10 cellular contexts compared by ENCODE assay signal in the genomic region with DNA sequence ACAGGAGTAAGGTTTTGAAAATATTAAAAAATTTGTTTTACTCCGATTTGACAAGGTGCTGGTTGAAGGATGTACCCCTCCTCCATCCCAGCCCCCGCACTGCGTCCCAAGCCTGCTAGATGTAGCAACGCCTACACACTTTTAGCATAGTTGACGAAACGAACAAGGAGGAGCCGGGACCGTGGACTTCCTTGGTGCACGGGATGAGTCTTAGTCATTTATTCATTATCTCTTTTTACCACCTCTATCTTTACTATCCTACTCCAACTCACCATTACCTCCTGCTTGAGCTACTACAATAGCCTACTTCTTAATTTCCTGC. TPM values are rescaled to one million over a fixed set of nuclear protein-coding genes. Genes with fewer than 3 reads are reported as not detected.
DNase-seq lines count a peak whose midpoint lies in the region; ATAC-seq and TF ChIP-seq lines count a peak whose summit lies in the region.
"Had no signal": no experiment of that assay in that cellular context is flagged by ENCODE, and none has a peak within 500 bp of the region (broad histone marks: within the 10 kb centered on the region; RNA-seq: fewer than 3 reads in every experiment).

No MANE protein-coding gene starts in this region.

- DNase-seq in NCI-H226 (peak; percentile 77), esophagus muscularis mucosa (ENCODE audit: extremely low spot score) (peak; percentile 92), nephron progenitor cell (no peak), upper lobe of right lung (no peak), NOMO-1 treated with DMSO at 0.1 percent for 48 hours (lab: John Stamatoyannopoulos, UW; ENCODE audit: unreplicated experiment) (no peak), adrenal gland (no peak)
- DNase-seq in CD4-positive, alpha-beta memory T cell, result no peak
- DNase-seq: activated CD4-positive, alpha-beta T cell treated with anti-CD3 and anti-CD28 coated beads, Interleukin-2, amount 50 U/mL, for 1 hour; NCI-H2081 had no signal

- peaks cover 49% of the 10 kb centered on the region for H3K4me1 Mint-ChIP-seq in nephron progenitor cell
- H3K4me1 Mint-ChIP-seq in CD4-positive, alpha-beta memory T cell, result no peaks in the 10 kb centered on the region

- no peaks in the 10 kb centered on the region for H3K36me3 ChIP-seq in esophagus muscularis mucosa
- H3K36me3 ChIP-seq in upper lobe of right lung, result no peaks in the 10 kb centered on the region
- H3K36me3 ChIP-seq in adrenal gland (replicated peaks in 1 of 2), result no peaks in the 10 kb centered on the region
- no peaks in the 10 kb centered on the region for H3K36me3 ChIP-seq in CD4-positive, alpha-beta memory T cell (ENCODE audit: insufficient read depth, low read length)

- H3K9me3 ChIP-seq in esophagus muscularis mucosa (no peaks in the 10 kb centered on the region), upper lobe of right lung (no peaks in the 10 kb centered on the region), adrenal gland (replicated peaks in 1 of 3) (no peaks in the 10 kb centered on the region)
- H3K9me3 ChIP-seq in CD4-positive, alpha-beta memory T cell (ENCODE audit: control insufficient read depth in 1 of 2, low read length in 2 of 2), result no peaks in the 10 kb centered on the region

- peak overlapping the region; percentile 33 to 52 (median 44) for H3K4me3 ChIP-seq in esophagus muscularis mucosa
- peak overlapping the region; percentile 19 for H3K4me3 ChIP-seq in upper lobe of right lung
- no peak overlapping the region for H3K4me3 ChIP-seq in adrenal gland
- no peak overlapping the region for H3K4me3 ChIP-seq in CD4-positive, alpha-beta memory T cell (ENCODE audit: low read length in 2 of 2)

- TF ChIP-seq EP300 in esophagus muscularis mucosa (IDR thresholded peaks at IDR 0.05), result no peak

- H3K27ac ChIP-seq in esophagus muscularis mucosa (replicated peaks in 1 of 4) (peak overlapping the region; percentile 81 to 90 (median 84)), upper lobe of right lung (peak overlapping the region; percentile 55), adrenal gland (peak overlapping the region in 2 of 5 donors; percentile 17 to 52)
- H3K27ac ChIP-seq in CD4-positive, alpha-beta memory T cell (ENCODE audit: low read depth, low read length), result no peak overlapping the region

- H3K36me3 Mint-ChIP-seq in nephron progenitor cell (ENCODE audit: low read depth), result peaks cover 7% of the 10 kb centered on the region
- H3K36me3 Mint-ChIP-seq in CD4-positive, alpha-beta memory T cell, result no peaks in the 10 kb centered on the region
- H3K36me3 Mint-ChIP-seq: activated naive CD8-positive, alpha-beta T cell had no signal

- H3K27me3 Mint-ChIP-seq in nephron progenitor cell (ENCODE audit: low read depth, poor library complexity), result no peaks in the 10 kb centered on the region
- H3K27me3 Mint-ChIP-seq in CD4-positive, alpha-beta memory T cell, result peaks cover 0 to 2% of the 10 kb centered on the region in 2 donors

- TF ChIP-seq POLR2A in esophagus muscularis mucosa (IDR thresholded peaks at IDR 0.05; ENCODE audit: low read depth), result no peak
- TF ChIP-seq POLR2A in adrenal gland (IDR thresholded peaks at IDR 0.05), result no peak

- peak overlapping the region; percentile 18 for H3K27ac Mint-ChIP-seq in nephron progenitor cell
- no peak overlapping the region for H3K27ac Mint-ChIP-seq in CD4-positive, alpha-beta memory T cell
- H3K27ac Mint-ChIP-seq: activated naive CD8-positive, alpha-beta T cell had no signal

- POLR2A ChIA-PET in CD4-positive, alpha-beta memory T cell (lab: Charles Lee; ENCODE audit: partially characterized antibody), result no interaction called here

- peak overlapping the region; percentile 31 for H3K4me3 Mint-ChIP-seq in nephron progenitor cell
- no peak overlapping the region for H3K4me3 Mint-ChIP-seq in CD4-positive, alpha-beta memory T cell
- H3K4me3 Mint-ChIP-seq: activated naive CD8-positive, alpha-beta T cell had no signal

- H3K4me1 ChIP-seq in esophagus muscularis mucosa (peaks cover 67 to 100% (median 99%) of the 10 kb centered on the region in 4 donors), upper lobe of right lung (peaks cover 45% of the 10 kb centered on the region), adrenal gland (replicated peaks in 1 of 2) (peaks cover 0 to 25% of the 10 kb centered on the region in 2 donors)
- H3K4me1 ChIP-seq in CD4-positive, alpha-beta memory T cell (ENCODE audit: insufficient read depth, low read length), result no peaks in the 10 kb centered on the region

- H3K9me3 Mint-ChIP-seq in nephron progenitor cell, result no peaks in the 10 kb centered on the region
- no peaks in the 10 kb centered on the region for H3K9me3 Mint-ChIP-seq in CD4-positive, alpha-beta memory T cell

- WGBS in esophagus muscularis mucosa, result 38% methylated on average over 9 of the region's 9 CpGs
- 71 to 79% (median 75%) methylated on average over 9 of the region's 9 CpGs for WGBS in adrenal gland, 4 donors

- TF ChIP-seq CTCF in esophagus muscularis mucosa (IDR thresholded peaks at IDR 0.05) (no peak), nephron progenitor cell (IDR thresholded peaks at IDR 0.05) (no peak), upper lobe of right lung (IDR thresholded peaks at IDR 0.05) (no peak), adrenal gland (IDR thresholded peaks at IDR 0.05) (no peak)

- intact Hi-C loops in esophagus muscularis mucosa (cut with DNase I), result loop anchor here (5.0 kb wide), 1 partner anchor 53 kb away; no protein-coding TSS in a partner anchor
- intact Hi-C loops in upper lobe of right lung (cut with DNase I), result no loop called here
- intact Hi-C loops in adrenal gland (cut with DNase I), result no loop called here
- intact Hi-C loops in CD4-positive, alpha-beta memory T cell (cut with micrococcal nuclease), result no loop called here

- peaks cover 0 to 3% (median 0%) of the 10 kb centered on the region in 4 donors for H3K27me3 ChIP-seq in esophagus muscularis mucosa
- no peaks in the 10 kb centered on the region for H3K27me3 ChIP-seq in upper lobe of right lung
- no peaks in the 10 kb centered on the region for H3K27me3 ChIP-seq in adrenal gland
- no peaks in the 10 kb centered on the region for H3K27me3 ChIP-seq in CD4-positive, alpha-beta memory T cell (ENCODE audit: insufficient read depth, low read length)

- peak; percentile 41 for ATAC-seq in upper lobe of right lung

- CTCF ChIA-PET in CD4-positive, alpha-beta memory T cell (lab: Charles Lee; ENCODE audit: partially characterized antibody), result interaction anchor here (1.0 kb wide), 1 partner anchor 12 kb away, joined by 3 read pairs; no protein-coding TSS in a partner anchor

RNA-seq across cellular contexts. Expression of gene PRICKLE2, which starts 10.6 kb away (rescaled TPM):
- 10 to 100 TPM; 71.8 to 99.9 (median 84.4) TPM for total RNA-seq in esophagus muscularis mucosa
- 37.2 TPM for total RNA-seq in upper lobe of right lung
- 10 to 100 TPM in 2 of 8 donors, 1 to 10 TPM in 6; 5.4 to 14.4 (median 9.1) TPM for total RNA-seq in adrenal gland
- polyA plus RNA-seq in adrenal gland, result 1 to 10 TPM; 1.3 to 2.6 (median 2.2) TPM
- not detected for total RNA-seq in CD4-positive, alpha-beta memory T cell
- polyA plus RNA-seq in CD4-positive, alpha-beta memory T cell, result not detected

Comparison
In these comparisons a context has a peak if more than half of its experiments do, and no peak if none do; other contexts are left out.
1. DNase-seq: peak in NCI-H226 (single experiment) and esophagus muscularis mucosa (single experiment); none in nephron progenitor cell (single experiment), upper lobe of right lung (single experiment), NOMO-1 treated with DMSO at 0.1 percent for 48 hours (single experiment), adrenal gland (0 of 7) and CD4-positive, alpha-beta memory T cell (0 of 5).
2. H3K4me3 ChIP-seq: peak in esophagus muscularis mucosa (4 of 4) and upper lobe of right lung (single experiment); none in adrenal gland (0 of 4) and CD4-positive, alpha-beta memory T cell (0 of 2).
3. RNA of gene PRICKLE2, which starts 10.6 kb away (total RNA-seq): 71.8 to 99.9 TPM in esophagus muscularis mucosa, 37.2 TPM in upper lobe of right lung (single experiment) and 5.4 to 14.4 TPM in adrenal gland; not detected in CD4-positive, alpha-beta memory T cell; every median in the first group is over 4 times any median in the second.